9 cellular contexts compared by ENCODE assay signal in genomic region chr7:158976468-158976848, GRCh38.
DNase-seq lines count a peak whose midpoint lies in the region; ATAC-seq and TF ChIP-seq lines count a peak whose summit lies in the region.
"Had no signal": no experiment of that assay in that cellular context is flagged by ENCODE, and none has a peak within 500 bp of the region (broad histone marks: within the 10 kb centered on the region; RNA-seq: fewer than 3 reads in every experiment).

No MANE protein-coding gene starts in this region.

- H3K36me3 Mint-ChIP-seq in CD14-positive monocyte (no peaks in the 10 kb centered on the region), naive B cell (no peaks in the 10 kb centered on the region)

- intact Hi-C loops in CD14-positive monocyte (cut with micrococcal nuclease), result loop anchor here (2.0 to 10.0 kb wide), 3 partner anchors 112 to 280 kb away; no protein-coding TSS in a partner anchor

- H3K27ac ChIP-seq in caudate nucleus (ENCODE audit: low read depth, low read length), result peak overlapping the region; percentile 72
- H3K27ac ChIP-seq: epithelial cell of prostate had no signal

- TF ChIP-seq CTCF in CD14-positive monocyte (IDR thresholded peaks at IDR 0.05), result no peak

- H3K4me1 Mint-ChIP-seq in CD14-positive monocyte (peaks cover 8% of the 10 kb centered on the region), naive B cell (peaks cover 9 to 11% (median 11%) of the 10 kb centered on the region in 3 donors)

- H3K9me3 Mint-ChIP-seq in CD14-positive monocyte (peaks cover 10 to 26% (median 17%) of the 10 kb centered on the region in 7 donors), naive B cell (peaks cover 3 to 10% (median 5%) of the 10 kb centered on the region in 7 donors)

- H3K27me3 Mint-ChIP-seq in CD14-positive monocyte (ENCODE audit: low read depth in 3 of 3), result peaks cover 1 to 4% (median 3%) of the 10 kb centered on the region in 3 donors
- H3K27me3 Mint-ChIP-seq in naive B cell, result no peaks in the 10 kb centered on the region

- peak overlapping the region in 6 of 7 donors; percentile 26 to 94 (median 88) for H3K27ac Mint-ChIP-seq in CD14-positive monocyte
- peak overlapping the region in 4 of 6 donors; percentile 70 to 93 (median 84) for H3K27ac Mint-ChIP-seq in naive B cell

- H3K4me3 Mint-ChIP-seq in CD14-positive monocyte (peak overlapping the region; percentile 95 to 99), naive B cell (peak overlapping the region; percentile 78 to 95 (median 90))

- DNase-seq in CD14-positive monocyte (ENCODE audit: low spot score) (no peak), caudate nucleus (lab: John Stamatoyannopoulos, UW) (no peak), naive B cell (no peak), hippocampal formation (lab: John Stamatoyannopoulos, UW) (no peak), AML-193 (lab: John Stamatoyannopoulos, UW) (no peak)
- no peak for DNase-seq in stimulated activated CD4-positive, alpha-beta T cell treated with anti-CD3 and anti-CD28 coated beads, Interleukin-2, amount 100 ng/mL, for 48 hours

- ATAC-seq in GM21367 (IDR thresholded peaks at IDR 0.05; ENCODE audit: unreplicated experiment) (peak; percentile 38), HG03571 (IDR thresholded peaks at IDR 0.05; ENCODE audit: unreplicated experiment) (peak; percentile 27), naive B cell (ENCODE audit: low read depth in 2 of 2) (peak; percentile 13 to 24)
